ENCODE assay signal across 21 cellular contexts in the genomic region with DNA sequence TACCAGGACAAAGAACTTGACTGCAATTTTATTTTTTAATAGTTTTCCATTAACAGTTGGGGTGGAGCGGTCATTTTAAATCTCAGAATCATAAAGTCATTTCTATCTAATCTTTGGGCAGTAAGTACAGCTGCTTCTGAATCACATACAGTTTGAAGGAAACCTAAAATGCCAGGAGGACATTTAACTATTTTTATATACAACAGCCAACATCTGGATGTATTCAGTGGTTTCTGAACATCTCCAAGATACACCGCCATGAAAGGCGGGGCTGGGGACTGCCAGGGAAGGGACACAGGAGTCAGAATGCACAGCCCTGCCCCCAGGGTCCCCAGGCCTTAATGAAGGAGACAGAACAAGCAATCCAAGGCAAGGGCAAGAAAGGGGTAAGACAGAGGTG.
"Had no signal": no experiment of that assay in that cellular context is flagged by ENCODE, and none has a peak within 500 bp of the region (broad histone marks: within the 10 kb centered on the region; RNA-seq: fewer than 3 reads in every experiment).

No MANE protein-coding gene starts in this region.

- H3K27me3 ChIP-seq: adrenal gland, ascending aorta, brain microvascular endothelial cell, heart right ventricle, pancreas, right atrium auricular region, testis, uterus had no signal

- H3K9me3 ChIP-seq: adrenal gland, ascending aorta, heart right ventricle, pancreas, right atrium auricular region, testis, uterus had no signal

- ATAC-seq: stimulated activated naive CD8-positive, alpha-beta T cell treated with anti-CD3 and anti-CD28 coated beads, Interleukin-15, Interleukin-2, amounts not matched to agents 100 U/mL and 50 U/mL, for 24 hours had no signal

- H3K27ac ChIP-seq: adrenal gland, ascending aorta, brain microvascular endothelial cell, heart right ventricle, pancreas, right atrium auricular region, uterus had no signal

- H3K36me3 ChIP-seq: adrenal gland, ascending aorta, brain microvascular endothelial cell, heart right ventricle, pancreas, right atrium auricular region, uterus had no signal

- H3K4me1 ChIP-seq: adrenal gland, ascending aorta, heart right ventricle, pancreas, right atrium auricular region, testis, uterus had no signal

- FAIRE-seq: endothelial cell of umbilical vein, pancreas had no signal

- DNase-seq: activated CD4-positive, alpha-beta T cell treated with anti-CD3 and anti-CD28 coated beads for 4 hours; activated CD4-positive, alpha-beta T cell treated with anti-CD3 and anti-CD28 coated beads, Interleukin-2, amount 50 U/mL, for 4 hours; activated effector memory CD4-positive, alpha-beta T cell treated with Interleukin-2 at 50 U/mL for 16 hours; activated naive CD4-positive, alpha-beta T cell treated with anti-CD3 and anti-CD28 coated beads for 36 hours; activated naive CD8-positive, alpha-beta T cell treated with anti-CD3 and anti-CD28 coated beads for 36 hours; activated T-cell treated with anti-CD3 and anti-CD28 coated beads for 4 hours; adrenal gland; brain microvascular endothelial cell; heart right ventricle; naive B cell; nephron progenitor cell; pancreas; stimulated activated CD4-positive, alpha-beta T cell treated with anti-CD3 and anti-CD28 coated beads, Interleukin-15, amount 100 ng/mL, for 24 hours; stimulated activated CD4-positive, alpha-beta T cell treated with anti-CD3 and anti-CD28 coated beads, Interleukin-2, amount 100 ng/mL, for 24 hours; stimulated activated naive CD8-positive, alpha-beta T cell treated with anti-CD3 and anti-CD28 coated beads, Interleukin-15, Interleukin-2, amounts not matched to agents 100 U/mL and 50 U/mL, for 24 hours; trophoblast cell; uterus had no signal

- H3K4me3 ChIP-seq: adrenal gland, ascending aorta, heart right ventricle, pancreas, right atrium auricular region, testis, uterus had no signal
